In the genomic region with DNA sequence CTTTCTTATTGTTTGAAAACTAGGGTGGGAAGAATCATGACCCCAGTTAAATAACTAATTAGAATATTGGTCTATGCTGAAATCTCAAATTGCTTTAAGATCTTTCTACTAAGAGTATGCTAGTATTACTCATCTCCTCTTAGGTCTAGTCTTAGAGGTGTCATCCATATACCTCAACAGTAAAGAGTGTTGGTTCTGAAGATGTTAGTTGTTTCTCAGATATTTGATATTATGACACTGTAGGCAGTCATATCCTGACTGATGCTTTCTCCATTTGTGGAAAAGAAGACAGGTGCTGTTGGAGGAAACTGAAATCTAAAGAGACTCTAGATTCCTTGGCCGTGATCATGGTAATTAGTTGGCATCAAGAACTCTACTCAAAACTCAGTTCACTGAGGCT, we compare ENCODE assay signal across 26 cellular contexts. TPM values are rescaled to one million over a fixed set of nuclear protein-coding genes. Genes with fewer than 3 reads are reported as not detected.
A peak's percentile ranks its signal among the peaks of the same experiment; 100 is the strongest.
DNase-seq lines count a peak whose midpoint lies in the region; ATAC-seq, FAIRE-seq and TF ChIP-seq lines count a peak whose summit lies in the region.
"Had no signal": no experiment of that assay in that cellular context is flagged by ENCODE, and none has a peak within 500 bp of the region (broad histone marks: within the 10 kb centered on the region; RNA-seq: fewer than 3 reads in every experiment).

No MANE protein-coding gene starts in this region.

- H3K4me3 ChIP-seq in astrocyte (ENCODE audit: insufficient read depth, low read depth, low read length): no peak overlapping the region
- H3K4me3 ChIP-seq: esophagus muscularis mucosa, skin epidermis had no signal

- peak; percentile 77 to 78 for ATAC-seq in activated CD4-positive, CD25-positive, alpha-beta regulatory T cell treated with anti-CD3 and anti-CD28 coated beads, Interleukin-2, amount 50 U/mL, for 24 hours
- peak in 1 of 2 donors; percentile 88 for ATAC-seq in natural killer cell treated with Interleukin-12 subunit alpha and Interleukin-12 subunit beta and Interleukin-15 and Interleukin-18, amount 100 ng/mL, for 72 hours
- no peak for ATAC-seq in left ventricle myocardium superior
- ATAC-seq: stimulated activated memory B cell treated with anti-CD40 and anti-IgM and Interleukin-4, amounts not matched to agents 10 μg/mL and 1 μg/mL and 100 μg/mL, for 72 hours; WTC11 had no signal

- in situ Hi-C loops in GM13977 (cut with MboI; ENCODE audit: low pct_unique_long_range_greater_than_20kb, low sequenced_read_pairs, unreplicated experiment): no loop called here

- H3K9me3 ChIP-seq in astrocyte (ENCODE audit: insufficient read depth, low read depth, low read length): no peaks in the 10 kb centered on the region
- H3K9me3 ChIP-seq: esophagus muscularis mucosa had no signal

- no peak for TF ChIP-seq CTCF in astrocyte (IDR thresholded peaks at IDR 0.05; ENCODE audit: insufficient read depth, low read depth, low read length)
- TF ChIP-seq CTCF in GM13977 (IDR thresholded peaks at IDR 0.05; ENCODE audit: extremely low read depth, insufficient read depth, missing control alignments): no peak

- peaks cover 4% of the 10 kb centered on the region for H3K36me3 ChIP-seq in astrocyte (ENCODE audit: insufficient read depth, low read length)

- peaks cover 15% of the 10 kb centered on the region for H3K36me3 Mint-ChIP-seq in astrocyte (ENCODE audit: low read depth, unreplicated experiment)
- peaks cover 34% of the 10 kb centered on the region for H3K36me3 Mint-ChIP-seq in natural killer cell treated with Interleukin-12 subunit alpha and Interleukin-12 subunit beta and Interleukin-15 and Interleukin-18, amount 100 ng/mL, for 72 hours

- H3K79me2 ChIP-seq in astrocyte (ENCODE audit: insufficient read depth, low read length): peaks cover 34% of the 10 kb centered on the region

- no peaks in the 10 kb centered on the region for H4K20me1 ChIP-seq in astrocyte (ENCODE audit: insufficient read depth, low read length)

- no peak overlapping the region for H3K27ac ChIP-seq in astrocyte (ENCODE audit: low read depth, low read length)
- H3K27ac ChIP-seq: 22Rv1, esophagus muscularis mucosa had no signal

- no peak for DNase-seq in activated CD4-positive, CD25-positive, alpha-beta regulatory T cell (lab: John Stamatoyannopoulos, UW)
- DNase-seq in ELR (ENCODE audit: low read depth): peak; percentile 69
- DNase-seq in astrocyte (ENCODE audit: low read depth): peak; percentile 7
- DNase-seq in natural killer cell treated with Interleukin-12 subunit alpha and Interleukin-12 subunit beta and Interleukin-15 and Interleukin-18, amount 100 ng/mL, for 72 hours (ENCODE audit: low spot score): no peak
- DNase-seq in left ventricle myocardium superior: no peak
- no peak for DNase-seq in GM13977 (ENCODE audit: low spot score)
- DNase-seq in stimulated activated CD4-positive, alpha-beta T cell treated with anti-CD3 and anti-CD28 coated beads, Interleukin-12 subunit alpha, Interleukin-12 subunit beta, amount 100 ng/mL, for 4 hours: no peak
- DNase-seq: activated CD4-positive, alpha-beta memory T cell treated with anti-CD3 and anti-CD28 coated beads for 36 hours; activated naive CD8-positive, alpha-beta T cell treated with anti-CD3 and anti-CD28 coated beads, Interleukin-2, amount 10 ng/mL, durations not matched to agents 7 days and 5 days; DMS153; effector CD4-positive, alpha-beta T cell; GDM1; KBM-7; MM.1S; NCI-H1417 treated with DMSO at 0.1 percent for 48 hours; NCI-H446; NCI-H82; SHP77; T1000 had no signal

- no peak for FAIRE-seq in astrocyte (lab: Jason Lieb, UNC)
- FAIRE-seq: frontal cortex had no signal

- peaks cover 21% of the 10 kb centered on the region for H3K4me1 ChIP-seq in astrocyte (ENCODE audit: insufficient read depth, low read length)

- H3K4me2 ChIP-seq in astrocyte (ENCODE audit: low read length): no peak overlapping the region

- no peak overlapping the region for H3K9ac ChIP-seq in astrocyte (ENCODE audit: low read length)

- no peak overlapping the region for H2AFZ ChIP-seq in astrocyte (ENCODE audit: low read depth, low read length)

- H3K27ac Mint-ChIP-seq in astrocyte (ENCODE audit: unreplicated experiment): no peak overlapping the region
- peak overlapping the region in 1 of 2 donors; percentile 61 for H3K27ac Mint-ChIP-seq in natural killer cell treated with Interleukin-12 subunit alpha and Interleukin-12 subunit beta and Interleukin-15 and Interleukin-18, amount 100 ng/mL, for 72 hours
- H3K27ac Mint-ChIP-seq: activated CD4-positive, alpha-beta memory T cell treated with anti-CD3 and anti-CD28 coated beads for 36 hours; activated naive CD8-positive, alpha-beta T cell treated with anti-CD3 and anti-CD28 coated beads, Interleukin-2, amount 10 ng/mL, durations not matched to agents 7 days and 5 days; stimulated activated memory B cell treated with anti-CD40 and anti-IgM and Interleukin-4, amounts not matched to agents 10 μg/mL and 1 μg/mL and 100 μg/mL, for 72 hours; WTC11 had no signal

- peaks cover 27% of the 10 kb centered on the region for H3K4me1 Mint-ChIP-seq in astrocyte (ENCODE audit: low read depth, unreplicated experiment)
- H3K4me1 Mint-ChIP-seq in natural killer cell treated with Interleukin-12 subunit alpha and Interleukin-12 subunit beta and Interleukin-15 and Interleukin-18, amount 100 ng/mL, for 72 hours (ENCODE audit: low read depth in 2 of 2): peaks cover 47 to 51% of the 10 kb centered on the region in 2 donors

- no peaks in the 10 kb centered on the region for H3K27me3 ChIP-seq in astrocyte (ENCODE audit: insufficient read depth, low read length)
- H3K27me3 ChIP-seq: esophagus muscularis mucosa had no signal

- no peaks in the 10 kb centered on the region for H3K9me3 Mint-ChIP-seq in astrocyte (ENCODE audit: unreplicated experiment)
- peaks cover 6% of the 10 kb centered on the region for H3K9me3 Mint-ChIP-seq in natural killer cell treated with Interleukin-12 subunit alpha and Interleukin-12 subunit beta and Interleukin-15 and Interleukin-18, amount 100 ng/mL, for 72 hours
- H3K9me3 Mint-ChIP-seq: stimulated activated memory B cell treated with anti-CD40 and anti-IgM and Interleukin-4, amounts not matched to agents 10 μg/mL and 1 μg/mL and 100 μg/mL, for 72 hours; WTC11 had no signal

- H3K4me3 Mint-ChIP-seq in astrocyte (ENCODE audit: unreplicated experiment): no peak overlapping the region
- peak overlapping the region; percentile 31 for H3K4me3 Mint-ChIP-seq in natural killer cell treated with Interleukin-12 subunit alpha and Interleukin-12 subunit beta and Interleukin-15 and Interleukin-18, amount 100 ng/mL, for 72 hours
- H3K4me3 Mint-ChIP-seq: activated CD4-positive, alpha-beta memory T cell treated with anti-CD3 and anti-CD28 coated beads for 36 hours; activated naive CD8-positive, alpha-beta T cell treated with anti-CD3 and anti-CD28 coated beads, Interleukin-2, amount 10 ng/mL, durations not matched to agents 7 days and 5 days; stimulated activated memory B cell treated with anti-CD40 and anti-IgM and Interleukin-4, amounts not matched to agents 10 μg/mL and 1 μg/mL and 100 μg/mL, for 72 hours; WTC11 had no signal

- intact Hi-C loops in left ventricle myocardium superior (cut with micrococcal nuclease): no loop called here

- no peaks in the 10 kb centered on the region for H3K27me3 Mint-ChIP-seq in astrocyte (ENCODE audit: low read depth, unreplicated experiment)
- H3K27me3 Mint-ChIP-seq in natural killer cell treated with Interleukin-12 subunit alpha and Interleukin-12 subunit beta and Interleukin-15 and Interleukin-18, amount 100 ng/mL, for 72 hours: no peaks in the 10 kb centered on the region
- H3K27me3 Mint-ChIP-seq: activated CD4-positive, alpha-beta memory T cell treated with anti-CD3 and anti-CD28 coated beads for 36 hours; activated naive CD8-positive, alpha-beta T cell treated with anti-CD3 and anti-CD28 coated beads, Interleukin-2, amount 10 ng/mL, durations not matched to agents 7 days and 5 days; stimulated activated memory B cell treated with anti-CD40 and anti-IgM and Interleukin-4, amounts not matched to agents 10 μg/mL and 1 μg/mL and 100 μg/mL, for 72 hours had no signal

RNA-seq across cellular contexts. Expression of gene BPGM, which starts 21.2 kb away (rescaled TPM):
- 37.3 and 37.4 TPM in 2 replicates for total RNA-seq in astrocyte
- 10 to 100 TPM; 30.2 to 68.1 TPM for total RNA-seq in natural killer cell treated with Interleukin-12 subunit alpha and Interleukin-12 subunit beta and Interleukin-15 and Interleukin-18, amount 100 ng/mL, for 72 hours
- 15.2 TPM for total RNA-seq in left ventricle myocardium superior

Comparison
In these comparisons a context has a peak if more than half of its experiments do, and no peak if none do; other contexts are left out.
1. DNase-seq: peak in ELR (single experiment) and astrocyte (single experiment); none in activated CD4-positive, CD25-positive, alpha-beta regulatory T cell (0 of 4), natural killer cell treated with Interleukin-12 subunit alpha and Interleukin-12 subunit beta and Interleukin-15 and Interleukin-18, amount 100 ng/mL, for 72 hours (single experiment), left ventricle myocardium superior (single experiment), GM13977 (single experiment) and stimulated activated CD4-positive, alpha-beta T cell treated with anti-CD3 and anti-CD28 coated beads, Interleukin-12 subunit alpha, Interleukin-12 subunit beta, amount 100 ng/mL, for 4 hours (single experiment).